Comparison of ENCODE assay signal across 15 cellular contexts in genomic region chr11:132430352-132431091, GRCh38.
A peak's percentile ranks its signal among the peaks of the same experiment; 100 is the strongest.
DNase-seq lines count a peak whose midpoint lies in the region; ATAC-seq and TF ChIP-seq lines count a peak whose summit lies in the region.
"Had no signal": no experiment of that assay in that cellular context is flagged by ENCODE, and none has a peak within 500 bp of the region (broad histone marks: within the 10 kb centered on the region; RNA-seq: fewer than 3 reads in every experiment).

No MANE protein-coding gene starts in this region.

- no peak for ATAC-seq in omental fat pad (ENCODE audit: low FRiP score)
- ATAC-seq: activated naive CD4-positive, alpha-beta T cell treated with anti-CD3 and anti-CD28 coated beads, Interleukin-2, amount 50 U/mL, for 72 hours had no signal

- no peaks in the 10 kb centered on the region for H3K27me3 ChIP-seq in Caco-2 (replicated peaks; ENCODE audit: control insufficient read depth, insufficient read depth, low read length)

- H3K4me3 Mint-ChIP-seq in brain, result no peak overlapping the region
- H3K4me3 Mint-ChIP-seq in Caco-2 (ENCODE audit: unreplicated experiment), result no peak overlapping the region
- H3K4me3 Mint-ChIP-seq: central memory CD8-positive, alpha-beta T cell; T-helper 1 cell treated with Interleukin-12 subunit alpha and Interleukin-12 subunit beta and Interleukin-4 antibody, amounts not matched to agents 30 μg/mL and 1 μg/mL, for 36 hours had no signal

- no peak overlapping the region for H3K27ac ChIP-seq in caudate nucleus (ENCODE audit: low read depth, low read length)
- H3K27ac ChIP-seq: heart right ventricle, KMS-11, PC-9 had no signal

- CTCF ChIA-PET in Caco-2 (lab: Charles Lee), result no interaction called here

- H3K9me3 ChIP-seq in Caco-2, result no peaks in the 10 kb centered on the region
- H3K9me3 ChIP-seq: heart right ventricle had no signal

- H3K27ac Mint-ChIP-seq in brain (peak overlapping the region; percentile 14 to 89 (median 40)), Caco-2 (ENCODE audit: unreplicated experiment) (no peak overlapping the region)
- H3K27ac Mint-ChIP-seq: activated naive CD4-positive, alpha-beta T cell treated with anti-CD3 and anti-CD28 coated beads, Interleukin-2, amount 50 U/mL, for 72 hours; T-helper 1 cell treated with Interleukin-12 subunit alpha and Interleukin-12 subunit beta and Interleukin-4 antibody, amounts not matched to agents 30 μg/mL and 1 μg/mL, for 36 hours had no signal

- no TSS peak for BruUV-seq in Caco-2 (replicated peaks; lab: Mats Ljungman, UMichigan)

- H3K27me3 Mint-ChIP-seq in brain (no peaks in the 10 kb centered on the region), Caco-2 (ENCODE audit: insufficient read depth, unreplicated experiment) (peaks cover 12% of the 10 kb centered on the region)
- H3K27me3 Mint-ChIP-seq: central memory CD8-positive, alpha-beta T cell had no signal

- no peak overlapping the region for H3K4me3 ChIP-seq in Caco-2 (ENCODE audit: low read depth, low read length)
- H3K4me3 ChIP-seq: heart right ventricle, PC-9 had no signal

- POLR2A ChIA-PET in Caco-2 (lab: Charles Lee), result no interaction called here

- no peak for TF ChIP-seq CTCF in brain (conservative IDR thresholded peaks at IDR 0.05)
- TF ChIP-seq CTCF in omental fat pad (IDR thresholded peaks at IDR 0.05), result no peak
- TF ChIP-seq CTCF in Caco-2 (IDR thresholded peaks at IDR 0.05; ENCODE audit: insufficient read depth in 1 of 2, low read depth in 1 of 2, low read length in 1 of 2, severe bottlenecking in 1 of 2, unreplicated experiment in 1 of 2), result no peak

- H3K36me3 ChIP-seq in Caco-2 (ENCODE audit: control insufficient read depth, insufficient read depth, low read length), result no peaks in the 10 kb centered on the region
- H3K36me3 ChIP-seq: heart right ventricle had no signal

- H3K36me3 Mint-ChIP-seq in brain (no peaks in the 10 kb centered on the region), Caco-2 (ENCODE audit: insufficient read depth, unreplicated experiment) (no peaks in the 10 kb centered on the region)

- no peaks in the 10 kb centered on the region for H3K4me1 ChIP-seq in Caco-2

- DNase-seq in Daoy (ENCODE audit: low read depth) (peak; percentile 32), NCI-H1417 (lab: John Stamatoyannopoulos, UW) (peak; percentile 60 to 86 (median 60)), retina (peak; percentile 84), omental fat pad (ENCODE audit: low spot score) (no peak), Caco-2 (no peak), caudate nucleus (lab: John Stamatoyannopoulos, UW) (no peak)
- DNase-seq: heart right ventricle, left cardiac atrium, NCI-H2029 treated with DMSO at 0.1 percent for 48 hours, PC-9 had no signal

- peaks cover 52% of the 10 kb centered on the region for H3K4me1 Mint-ChIP-seq in brain
- H3K4me1 Mint-ChIP-seq in Caco-2 (ENCODE audit: low read depth, unreplicated experiment), result no peaks in the 10 kb centered on the region
- H3K4me1 Mint-ChIP-seq: central memory CD8-positive, alpha-beta T cell had no signal

- H3K9me3 Mint-ChIP-seq in brain (no peaks in the 10 kb centered on the region), Caco-2 (ENCODE audit: unreplicated experiment) (no peaks in the 10 kb centered on the region)
- H3K9me3 Mint-ChIP-seq: T-helper 1 cell treated with Interleukin-12 subunit alpha and Interleukin-12 subunit beta and Interleukin-4 antibody, amounts not matched to agents 30 μg/mL and 1 μg/mL, for 36 hours had no signal

- intact Hi-C loops in Caco-2 (cut with micrococcal nuclease; ENCODE audit: unreplicated experiment), result no loop called here

Comparison
In these comparisons a context has a peak if more than half of its experiments do, and no peak if none do; other contexts are left out.
1. DNase-seq: peak in Daoy (single experiment), NCI-H1417 (3 of 3) and retina (single experiment); none in omental fat pad (single experiment), Caco-2 (0 of 2) and caudate nucleus (0 of 61).